Comparison of ENCODE assay signal across 23 cellular contexts in genomic region chr2:71787108-71787415, GRCh38.
"Had no signal": no experiment of that assay in that cellular context is flagged by ENCODE, and none has a peak within 500 bp of the region (broad histone marks: within the 10 kb centered on the region; RNA-seq: fewer than 3 reads in every experiment).

No MANE protein-coding gene starts in this region.

- H3K27ac ChIP-seq: left ventricle myocardium inferior, neural progenitor cell, parathyroid adenoma, prostate gland, sigmoid colon, skin epidermis, tibial artery, upper lobe of right lung had no signal

- DNase-seq: dermis blood vessel endothelial cell; effector CD4-positive, alpha-beta T cell; foreskin melanocyte; kidney; left cardiac atrium; left ventricle myocardium inferior; mesenchymal stem cell; midbrain; occipital lobe; stimulated activated CD4-positive, alpha-beta T cell treated with anti-CD3 and anti-CD28 coated beads, Interleukin-12 subunit alpha, Interleukin-12 subunit beta, amount 100 ng/mL, for 4 hours; stimulated activated naive CD4-positive, alpha-beta T cell treated with Interleukin-2 at 50 U/mL for 16 hours; upper lobe of right lung had no signal

- H3K36me3 ChIP-seq: left ventricle myocardium inferior, neural progenitor cell, prostate gland, sigmoid colon, tibial artery, upper lobe of right lung had no signal

- H3K9me3 ChIP-seq: left ventricle myocardium inferior, prostate gland, sigmoid colon, tibial artery, upper lobe of right lung had no signal

- H3K4me2 ChIP-seq: hepatocyte, neural progenitor cell had no signal

- FAIRE-seq: kidney had no signal

- H3K27ac Mint-ChIP-seq: endodermal cell; natural killer cell treated with Interleukin-12 subunit alpha and Interleukin-12 subunit beta and Interleukin-15 and Interleukin-18, amount 100 ng/mL, for 72 hours; neural progenitor cell had no signal

- H3K4me3 Mint-ChIP-seq: central memory CD8-positive, alpha-beta T cell; endodermal cell; natural killer cell treated with Interleukin-12 subunit alpha and Interleukin-12 subunit beta and Interleukin-15 and Interleukin-18, amount 100 ng/mL, for 72 hours; neural progenitor cell had no signal

- H3K9ac ChIP-seq: neural progenitor cell, parathyroid adenoma had no signal

- H3K36me3 Mint-ChIP-seq: natural killer cell treated with Interleukin-12 subunit alpha and Interleukin-12 subunit beta and Interleukin-15 and Interleukin-18, amount 100 ng/mL, for 72 hours; neural progenitor cell had no signal

- H3K9me3 Mint-ChIP-seq: central memory CD8-positive, alpha-beta T cell; endodermal cell; natural killer cell treated with Interleukin-12 subunit alpha and Interleukin-12 subunit beta and Interleukin-15 and Interleukin-18, amount 100 ng/mL, for 72 hours; neural progenitor cell had no signal

- H3K4me3 ChIP-seq: hepatocyte, left ventricle myocardium inferior, lung, neural progenitor cell, prostate gland, sigmoid colon, skin epidermis, tibial artery, upper lobe of right lung had no signal

- H2AFZ ChIP-seq: hepatocyte, neural progenitor cell, parathyroid adenoma had no signal

- ATAC-seq: left cardiac atrium; natural killer cell treated with Interleukin-12 subunit alpha and Interleukin-12 subunit beta and Interleukin-15 and Interleukin-18, amount 100 ng/mL, for 72 hours; upper lobe of right lung had no signal

- H3K4me1 Mint-ChIP-seq: central memory CD8-positive, alpha-beta T cell; endodermal cell; neural progenitor cell had no signal

- H3K4me1 ChIP-seq: left ventricle myocardium inferior, neural progenitor cell, parathyroid adenoma, prostate gland, upper lobe of right lung had no signal

- H3K79me2 ChIP-seq: hepatocyte, parathyroid adenoma had no signal

- H3K27me3 ChIP-seq: hepatocyte, neural progenitor cell, sigmoid colon, tibial artery, upper lobe of right lung had no signal
